In genomic region chr10:73439605-73440298, GRCh38 we compare ENCODE assay signal across 14 cellular contexts. TPM values are rescaled to one million over a fixed set of nuclear protein-coding genes. Genes with fewer than 3 reads are reported as not detected.
DNase-seq lines count a peak whose midpoint lies in the region; ATAC-seq lines count a peak whose summit lies in the region.
"Had no signal": no experiment of that assay in that cellular context is flagged by ENCODE, and none has a peak within 500 bp of the region (broad histone marks: within the 10 kb centered on the region; RNA-seq: fewer than 3 reads in every experiment).

No MANE protein-coding gene starts in this region.

- H3K9ac ChIP-seq in GM23248 (peak overlapping the region; percentile 43; the same call in 1 of the 2 replicates), trophoblast cell (ENCODE audit: low read length) (no peak overlapping the region)

- no peaks in the 10 kb centered on the region for H3K9me3 ChIP-seq in GM23248 (ENCODE audit: low read depth)
- H3K9me3 ChIP-seq in trophoblast cell (ENCODE audit: insufficient read depth, low read depth, low read length) = no peaks in the 10 kb centered on the region
- H3K9me3 ChIP-seq: body of pancreas, tibial nerve had no signal

- H3K4me2 ChIP-seq in GM23248 (ENCODE audit: unreplicated experiment) (peak overlapping the region; percentile 84), trophoblast cell (ENCODE audit: low read length) (no peak overlapping the region)

- H3K27ac ChIP-seq in GM23248 = peak overlapping the region; percentile 86
- H3K27ac ChIP-seq in trophoblast cell (ENCODE audit: low read depth, low read length) = no peak overlapping the region
- H3K27ac ChIP-seq: body of pancreas, tibial nerve had no signal

- no peak overlapping the region for H2BK5ac ChIP-seq in trophoblast cell (ENCODE audit: low read depth, low read length, poor library complexity)

- H3K79me1 ChIP-seq in trophoblast cell (ENCODE audit: low read length) = no peaks in the 10 kb centered on the region

- no peak overlapping the region for H3K4ac ChIP-seq in trophoblast cell (ENCODE audit: low read depth, low read length)

- in situ Hi-C loops in GM23248 (cut with MboI) = no loop called here

- H3K36me3 ChIP-seq in GM23248 (ENCODE audit: low read depth) (peaks cover 34% of the 10 kb centered on the region), trophoblast cell (ENCODE audit: control insufficient read depth in 1 of 2, insufficient read depth in 2 of 2, low read length in 2 of 2) (peaks cover 6 to 7% of the 10 kb centered on the region in 2 experiments)

- peaks cover 25% of the 10 kb centered on the region for H3K4me1 ChIP-seq in GM23248 (ENCODE audit: insufficient read depth)
- H3K4me1 ChIP-seq in trophoblast cell (ENCODE audit: control insufficient read depth in 1 of 2, insufficient read depth in 2 of 2, low read length in 2 of 2) = no peaks in the 10 kb centered on the region
- H3K4me1 ChIP-seq: body of pancreas had no signal

- 33 to 34% methylated on average over 1 of the region's 1 CpG for WGBS in GM23248 (ENCODE audit: low coverage in 1 of 2, low lambda C conversion rate in 2 of 2, missing lambda C conversion rate in 2 of 2), 2 experiments
- WGBS in trophoblast cell (ENCODE audit: extremely low coverage, insufficient coverage, insufficient read length) = no CpG with 5 or more reads among the region's 1 CpG

- no peak overlapping the region for H3K14ac ChIP-seq in trophoblast cell (ENCODE audit: low read length)

- H4K20me1 ChIP-seq in GM23248 (ENCODE audit: insufficient read depth) = no peaks in the 10 kb centered on the region

- H3K27me3 ChIP-seq in GM23248 (replicated peaks; ENCODE audit: insufficient read depth) (no peaks in the 10 kb centered on the region), trophoblast cell (ENCODE audit: insufficient read depth, low read length) (no peaks in the 10 kb centered on the region)
- H3K27me3 ChIP-seq: body of pancreas, tibial nerve had no signal

- no peak overlapping the region for H3K4me3 Mint-ChIP-seq in activated naive CD8-positive, alpha-beta T cell treated with anti-CD3 and anti-CD28 coated beads for 36 hours

- peaks cover 50% of the 10 kb centered on the region for H3F3A ChIP-seq in GM23248 (ENCODE audit: insufficient read depth)

- H2AK5ac ChIP-seq in trophoblast cell (ENCODE audit: low read length) = no peak overlapping the region

- peaks cover 9% of the 10 kb centered on the region for H3K4me1 Mint-ChIP-seq in activated naive CD8-positive, alpha-beta T cell treated with anti-CD3 and anti-CD28 coated beads for 36 hours

- no peak overlapping the region for H2AFZ ChIP-seq in GM23248
- H2AFZ ChIP-seq in trophoblast cell (ENCODE audit: insufficient read depth, low read length, poor library complexity) = no peak overlapping the region

- H3K36me3 Mint-ChIP-seq in activated naive CD8-positive, alpha-beta T cell treated with anti-CD3 and anti-CD28 coated beads for 36 hours = peaks cover 3% of the 10 kb centered on the region

- H2BK12ac ChIP-seq in trophoblast cell (ENCODE audit: low read length) = no peak overlapping the region

- H3K18ac ChIP-seq in trophoblast cell (ENCODE audit: low read length) = no peak overlapping the region

- H4K12ac ChIP-seq in trophoblast cell (ENCODE audit: low read depth, low read length) = no peak overlapping the region

- H3K27ac Mint-ChIP-seq in activated naive CD8-positive, alpha-beta T cell treated with anti-CD3 and anti-CD28 coated beads for 36 hours = peak overlapping the region; percentile 22

- H3K79me2 ChIP-seq in GM23248 (ENCODE audit: insufficient read depth) = 0 out of 2 replicates have a peak, but pooled peaks cover 19% of the 10 kb centered on the region
- H3K79me2 ChIP-seq in trophoblast cell (ENCODE audit: control insufficient read depth, insufficient read depth, low read length, poor library complexity) = no peaks in the 10 kb centered on the region

- no peak overlapping the region for H2BK120ac ChIP-seq in trophoblast cell (ENCODE audit: insufficient read depth, low read length, poor library complexity)

- H3K27me3 Mint-ChIP-seq in activated naive CD8-positive, alpha-beta T cell treated with anti-CD3 and anti-CD28 coated beads for 36 hours = no peaks in the 10 kb centered on the region

- no peak overlapping the region for H3K23ac ChIP-seq in trophoblast cell (ENCODE audit: low read length)

- no peak overlapping the region for H4K91ac ChIP-seq in trophoblast cell (ENCODE audit: low read depth, low read length)

- peak overlapping the region; percentile 49 for H3K4me3 ChIP-seq in GM23248
- H3K4me3 ChIP-seq in trophoblast cell (ENCODE audit: low read depth, low read length) = no peak overlapping the region
- H3K4me3 ChIP-seq: body of pancreas, tibial nerve had no signal

- ATAC-seq in HG03108 (IDR thresholded peaks at IDR 0.05; ENCODE audit: unreplicated experiment) = no peak
- ATAC-seq: body of pancreas had no signal

- H3K9me2 ChIP-seq in GM23248 (ENCODE audit: insufficient read depth) = no peaks in the 10 kb centered on the region

- H4K8ac ChIP-seq in trophoblast cell (ENCODE audit: low read depth, low read length) = no peak overlapping the region

- H3K9me3 Mint-ChIP-seq in activated naive CD8-positive, alpha-beta T cell treated with anti-CD3 and anti-CD28 coated beads for 36 hours = no peaks in the 10 kb centered on the region

- DNase-seq in AG08395 (ENCODE audit: low spot score) (peak; percentile 75), GM23248 (peak; percentile 90), iris pigment epithelial cell (ENCODE audit: low read depth) (peak; percentile 85), NCI-H128 (lab: John Stamatoyannopoulos, UW; ENCODE audit: unreplicated experiment) (no peak), cerebellum (ENCODE audit: low spot score) (no peak), trophoblast cell (no peak)
- no peak for DNase-seq in activated naive CD8-positive, alpha-beta T cell treated with anti-CD3 and anti-CD28 coated beads for 36 hours
- DNase-seq: body of pancreas; DND-41; NCI-H2029; Right ventricle myocardium superior; stimulated activated CD4-positive, alpha-beta T cell treated with anti-CD3 and anti-CD28 coated beads, Interleukin-4, amount 100 ng/mL, for 24 hours had no signal

RNA-seq across cellular contexts. Expression of gene MSS51, which starts 6.4 kb away (rescaled TPM):
- 1.0 and 1.5 TPM in 2 replicates for total RNA-seq in GM23248 (2014; rRNA removed; shearing (Covaris generic))
- polyA plus RNA-seq in GM23248 (2016; fragmentation: Nextera tagmentation; extraction: Ambion mirVana) = 0.26 and 0.28 TPM in 2 replicates
- total RNA-seq in activated naive CD8-positive, alpha-beta T cell treated with anti-CD3 and anti-CD28 coated beads for 36 hours = 1 to 10 TPM in 1 of 2 experiments, under 1 TPM in 1; 0.94 to 1.4 TPM
- total RNA-seq in cerebellum = 6.5 TPM
- polyA plus RNA-seq in trophoblast cell (2013) = 0.67 and 0.78 TPM in 2 replicates

RNA-seq across cellular contexts. Expression of gene ANXA7, which starts 25.9 kb away (rescaled TPM):
- total RNA-seq in GM23248 (2014; rRNA removed; shearing (Covaris generic)) = 118 and 152 TPM in 2 replicates
- polyA plus RNA-seq in GM23248 (2016; fragmentation: Nextera tagmentation; extraction: Ambion mirVana) = 167 and 178 TPM in 2 replicates
- total RNA-seq in activated naive CD8-positive, alpha-beta T cell treated with anti-CD3 and anti-CD28 coated beads for 36 hours = 100 to 1,000 TPM; 120 to 126 TPM
- total RNA-seq in cerebellum = 26.1 TPM
- polyA plus RNA-seq in trophoblast cell (2013) = 33.6 and 34.3 TPM in 2 replicates

RNA-seq across cellular contexts. Expression of gene PPP3CB, which starts 56.1 kb away (rescaled TPM):
- 29.5 and 37.6 TPM in 2 replicates for total RNA-seq in GM23248 (2014; rRNA removed; shearing (Covaris generic))
- polyA plus RNA-seq in GM23248 (2016; fragmentation: Nextera tagmentation; extraction: Ambion mirVana) = 21.2 and 23.7 TPM in 2 replicates
- 10 to 100 TPM; 37.7 to 38.9 TPM for total RNA-seq in activated naive CD8-positive, alpha-beta T cell treated with anti-CD3 and anti-CD28 coated beads for 36 hours
- 90.7 TPM for total RNA-seq in cerebellum
- 26.7 and 28.0 TPM in 2 replicates for polyA plus RNA-seq in trophoblast cell (2013)

Comparison
In these comparisons a context has a peak if more than half of its experiments do, and no peak if none do; other contexts are left out.
1. DNase-seq: peak in AG08395 (single experiment), GM23248 (single experiment) and iris pigment epithelial cell (single experiment); none in activated naive CD8-positive, alpha-beta T cell treated with anti-CD3 and anti-CD28 coated beads for 36 hours (single experiment), NCI-H128 (single experiment), cerebellum (single experiment) and trophoblast cell (0 of 2).